ENCODE assay signal across 1 cellular context in the genomic region with DNA sequence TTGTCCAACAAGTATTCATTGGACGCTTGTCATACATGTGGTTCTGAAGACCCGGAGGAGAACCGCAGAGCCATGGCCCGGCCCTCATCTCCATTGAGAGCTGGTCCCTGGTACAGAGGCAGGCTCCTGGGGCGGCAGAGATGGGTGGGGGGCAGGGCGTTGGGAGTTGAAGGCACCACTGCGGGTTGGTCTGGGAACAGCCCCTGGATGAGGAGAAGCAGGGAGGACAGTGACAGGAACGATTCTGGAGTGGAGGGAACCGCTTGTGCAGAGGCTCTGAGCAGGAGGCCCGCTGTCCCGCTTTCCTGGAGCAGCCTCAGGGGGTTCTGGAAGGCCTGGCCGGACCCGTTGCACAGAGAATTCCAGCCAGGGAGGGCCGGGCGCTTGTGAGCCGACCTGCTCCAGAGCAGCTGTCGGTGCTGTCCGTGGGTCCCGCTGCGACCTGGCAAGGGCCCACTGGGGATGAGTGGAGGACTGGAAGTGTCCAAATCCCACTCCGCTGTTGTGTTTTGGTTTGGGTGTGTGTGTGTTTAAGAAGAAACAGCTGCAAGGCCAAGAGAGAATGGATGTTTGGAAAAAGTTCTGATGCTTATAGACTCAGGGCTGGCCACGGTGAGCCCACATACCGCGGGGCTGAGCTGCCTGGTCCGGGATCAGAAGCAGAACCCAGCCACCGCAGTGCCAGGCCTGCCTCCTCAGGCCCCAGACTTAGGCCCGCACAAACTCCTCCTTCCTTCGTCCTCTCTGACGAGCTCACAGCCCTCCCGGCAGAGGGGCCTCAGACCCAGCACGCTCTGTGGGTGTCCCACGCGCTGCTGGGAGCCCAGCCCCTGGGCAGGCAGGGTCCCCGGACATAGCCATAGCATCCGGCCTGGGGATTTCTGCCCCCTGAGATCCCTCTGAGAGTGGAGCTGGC.
TF ChIP-seq lines count a peak whose summit lies in the region.

No MANE protein-coding gene starts in this region.

TF ChIP-seq in WTC11, 78 proteins besides CTCF, POLR2A, EP300 and RAD21 (continued from another document):
- no peak for TF ChIP-seq ZNF512 (CRISPR knock-in tag; IDR thresholded peaks at IDR 0.05; ENCODE audit: borderline replicate concordance)
- TF ChIP-seq, protein P1, sequence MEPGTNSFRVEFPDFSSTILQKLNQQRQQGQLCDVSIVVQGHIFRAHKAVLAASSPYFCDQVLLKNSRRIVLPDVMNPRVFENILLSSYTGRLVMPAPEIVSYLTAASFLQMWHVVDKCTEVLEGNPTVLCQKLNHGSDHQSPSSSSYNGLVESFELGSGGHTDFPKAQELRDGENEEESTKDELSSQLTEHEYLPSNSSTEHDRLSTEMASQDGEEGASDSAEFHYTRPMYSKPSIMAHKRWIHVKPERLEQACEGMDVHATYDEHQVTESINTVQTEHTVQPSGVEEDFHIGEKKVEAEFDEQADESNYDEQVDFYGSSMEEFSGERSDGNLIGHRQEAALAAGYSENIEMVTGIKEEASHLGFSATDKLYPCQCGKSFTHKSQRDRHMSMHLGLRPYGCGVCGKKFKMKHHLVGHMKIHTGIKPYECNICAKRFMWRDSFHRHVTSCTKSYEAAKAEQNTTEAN (CRISPR knock-in tag; IDR thresholded peaks at IDR 0.05): no peak
- no peak for TF ChIP-seq OVOL2 (CRISPR knock-in tag; IDR thresholded peaks at IDR 0.05; ENCODE audit: borderline replicate concordance)
- TF ChIP-seq MYBL2 (CRISPR knock-in tag; IDR thresholded peaks at IDR 0.05): no peak
- no peak for TF ChIP-seq NR3C1 (CRISPR knock-in tag; conservative IDR thresholded peaks at IDR 0.05; ENCODE audit: low read depth)
- TF ChIP-seq, protein P2, sequence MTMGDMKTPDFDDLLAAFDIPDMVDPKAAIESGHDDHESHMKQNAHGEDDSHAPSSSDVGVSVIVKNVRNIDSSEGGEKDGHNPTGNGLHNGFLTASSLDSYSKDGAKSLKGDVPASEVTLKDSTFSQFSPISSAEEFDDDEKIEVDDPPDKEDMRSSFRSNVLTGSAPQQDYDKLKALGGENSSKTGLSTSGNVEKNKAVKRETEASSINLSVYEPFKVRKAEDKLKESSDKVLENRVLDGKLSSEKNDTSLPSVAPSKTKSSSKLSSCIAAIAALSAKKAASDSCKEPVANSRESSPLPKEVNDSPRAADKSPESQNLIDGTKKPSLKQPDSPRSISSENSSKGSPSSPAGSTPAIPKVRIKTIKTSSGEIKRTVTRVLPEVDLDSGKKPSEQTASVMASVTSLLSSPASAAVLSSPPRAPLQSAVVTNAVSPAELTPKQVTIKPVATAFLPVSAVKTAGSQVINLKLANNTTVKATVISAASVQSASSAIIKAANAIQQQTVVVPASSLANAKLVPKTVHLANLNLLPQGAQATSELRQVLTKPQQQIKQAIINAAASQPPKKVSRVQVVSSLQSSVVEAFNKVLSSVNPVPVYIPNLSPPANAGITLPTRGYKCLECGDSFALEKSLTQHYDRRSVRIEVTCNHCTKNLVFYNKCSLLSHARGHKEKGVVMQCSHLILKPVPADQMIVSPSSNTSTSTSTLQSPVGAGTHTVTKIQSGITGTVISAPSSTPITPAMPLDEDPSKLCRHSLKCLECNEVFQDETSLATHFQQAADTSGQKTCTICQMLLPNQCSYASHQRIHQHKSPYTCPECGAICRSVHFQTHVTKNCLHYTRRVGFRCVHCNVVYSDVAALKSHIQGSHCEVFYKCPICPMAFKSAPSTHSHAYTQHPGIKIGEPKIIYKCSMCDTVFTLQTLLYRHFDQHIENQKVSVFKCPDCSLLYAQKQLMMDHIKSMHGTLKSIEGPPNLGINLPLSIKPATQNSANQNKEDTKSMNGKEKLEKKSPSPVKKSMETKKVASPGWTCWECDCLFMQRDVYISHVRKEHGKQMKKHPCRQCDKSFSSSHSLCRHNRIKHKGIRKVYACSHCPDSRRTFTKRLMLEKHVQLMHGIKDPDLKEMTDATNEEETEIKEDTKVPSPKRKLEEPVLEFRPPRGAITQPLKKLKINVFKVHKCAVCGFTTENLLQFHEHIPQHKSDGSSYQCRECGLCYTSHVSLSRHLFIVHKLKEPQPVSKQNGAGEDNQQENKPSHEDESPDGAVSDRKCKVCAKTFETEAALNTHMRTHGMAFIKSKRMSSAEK (CRISPR knock-in tag; IDR thresholded peaks at IDR 0.05; ENCODE audit: borderline replicate concordance): no peak
- TF ChIP-seq FOXK1 (CRISPR knock-in tag; IDR thresholded peaks at IDR 0.05): no peak
- TF ChIP-seq TEAD4 (CRISPR knock-in tag; IDR thresholded peaks at IDR 0.05): no peak
- no peak for TF ChIP-seq ZNF317 (CRISPR knock-in tag; IDR thresholded peaks at IDR 0.05; ENCODE audit: borderline replicate concordance, low read depth)
- TF ChIP-seq, protein P3, sequence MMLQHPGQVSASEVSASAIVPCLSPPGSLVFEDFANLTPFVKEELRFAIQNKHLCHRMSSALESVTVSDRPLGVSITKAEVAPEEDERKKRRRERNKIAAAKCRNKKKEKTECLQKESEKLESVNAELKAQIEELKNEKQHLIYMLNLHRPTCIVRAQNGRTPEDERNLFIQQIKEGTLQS (CRISPR knock-in tag; conservative IDR thresholded peaks at IDR 0.05): no peak
- TF ChIP-seq, protein P4, sequence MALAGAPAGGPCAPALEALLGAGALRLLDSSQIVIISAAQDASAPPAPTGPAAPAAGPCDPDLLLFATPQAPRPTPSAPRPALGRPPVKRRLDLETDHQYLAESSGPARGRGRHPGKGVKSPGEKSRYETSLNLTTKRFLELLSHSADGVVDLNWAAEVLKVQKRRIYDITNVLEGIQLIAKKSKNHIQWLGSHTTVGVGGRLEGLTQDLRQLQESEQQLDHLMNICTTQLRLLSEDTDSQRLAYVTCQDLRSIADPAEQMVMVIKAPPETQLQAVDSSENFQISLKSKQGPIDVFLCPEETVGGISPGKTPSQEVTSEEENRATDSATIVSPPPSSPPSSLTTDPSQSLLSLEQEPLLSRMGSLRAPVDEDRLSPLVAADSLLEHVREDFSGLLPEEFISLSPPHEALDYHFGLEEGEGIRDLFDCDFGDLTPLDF (CRISPR knock-in tag; IDR thresholded peaks at IDR 0.05): no peak
- no peak for TF ChIP-seq JAZF1 (CRISPR knock-in tag; IDR thresholded peaks at IDR 0.05)
- no peak for TF ChIP-seq TCF7 (CRISPR knock-in tag; IDR thresholded peaks at IDR 0.05; ENCODE audit: low read depth)
